In the genomic region with DNA sequence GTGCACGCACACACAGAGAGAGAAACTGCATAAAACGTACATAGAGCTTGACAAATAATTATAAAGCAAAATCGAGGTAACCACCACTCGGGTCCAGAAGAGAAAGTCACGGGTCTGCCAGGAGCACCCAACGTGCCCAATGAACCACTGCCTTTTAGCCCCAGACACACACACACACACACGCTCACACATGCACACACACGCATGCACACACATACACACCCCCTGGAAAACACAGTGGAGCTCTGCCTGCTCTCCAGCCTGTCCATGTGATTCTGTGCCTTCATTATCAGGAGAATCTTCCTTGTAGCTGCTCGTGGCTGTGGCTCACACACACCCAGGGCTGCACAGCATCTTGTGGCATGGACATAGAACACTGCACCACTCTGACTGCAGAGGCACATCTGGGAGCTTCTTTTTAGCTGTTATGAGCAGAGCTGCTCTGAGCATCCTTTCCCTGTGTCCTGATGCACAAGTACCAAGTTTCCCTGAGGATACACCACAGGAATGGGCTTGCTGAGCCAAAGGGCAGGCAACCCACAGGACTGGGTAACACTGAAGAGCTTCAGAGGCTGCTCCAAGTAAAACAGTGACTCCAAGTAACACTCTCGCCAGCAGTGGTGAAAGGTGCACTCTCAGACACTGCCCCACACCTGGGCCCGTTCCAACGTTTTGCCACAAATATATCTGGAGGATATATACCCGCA, we compare ENCODE assay signal across 1 cellular context.
A peak's percentile ranks its signal among the peaks of the same experiment; 100 is the strongest.
TF ChIP-seq lines count a peak whose summit lies in the region.

No MANE protein-coding gene starts in this region.

TF ChIP-seq in SK-N-SH, 30 proteins besides CTCF, POLR2A, EP300 and RAD21:
- TF ChIP-seq GATA2 (CRISPR knock-in tag; IDR thresholded peaks at IDR 0.05) (peak; percentile 71), CHD2 (IDR thresholded peaks at IDR 0.05; ENCODE audit: low read length, partially characterized antibody) (no peak)
